1 cellular context compared by ENCODE assay signal in the genomic region with DNA sequence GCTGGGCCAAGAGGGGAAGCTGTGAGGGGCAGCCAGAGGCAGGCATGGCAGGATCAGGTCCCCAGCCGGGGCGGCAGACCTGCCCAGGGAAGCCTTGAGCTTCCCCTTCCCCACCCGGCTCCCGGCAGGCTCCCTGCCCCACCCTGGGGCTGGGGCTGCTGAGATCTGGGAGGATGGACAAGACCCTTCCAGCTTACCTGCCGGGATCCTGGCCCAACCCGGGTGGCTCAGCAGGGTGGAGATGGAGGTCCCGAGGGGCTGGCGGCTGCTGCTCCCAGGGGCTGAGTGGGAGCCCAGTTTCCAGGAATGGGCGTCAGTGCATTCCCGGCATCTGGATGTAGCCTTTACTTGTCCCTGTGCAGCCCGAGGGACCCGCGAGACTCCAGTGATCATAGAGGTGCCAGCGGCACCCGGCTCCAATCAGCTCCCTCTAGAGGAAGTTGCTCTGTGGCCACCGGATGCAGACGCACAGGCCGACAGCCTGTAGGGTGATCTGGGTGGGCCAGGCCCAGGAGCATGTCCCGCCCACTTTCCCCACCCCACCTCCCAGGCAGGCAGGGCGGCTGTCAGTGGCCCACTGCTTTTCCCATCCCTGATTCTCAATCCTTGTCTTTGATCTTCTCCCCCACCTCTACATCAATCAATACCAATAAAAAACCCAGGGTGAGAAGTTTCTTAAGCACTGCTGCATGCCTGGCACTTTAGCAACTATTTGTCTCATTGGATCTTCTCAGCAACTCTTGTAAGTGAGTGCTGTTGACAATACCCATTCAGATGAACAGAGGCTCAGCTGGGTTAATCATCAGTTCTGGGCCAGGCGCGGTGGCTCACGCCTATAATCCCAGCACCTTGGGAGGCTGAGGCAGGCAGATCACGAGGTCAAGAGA.
A peak's percentile ranks its signal among the peaks of the same experiment; 100 is the strongest.
TF ChIP-seq lines count a peak whose summit lies in the region.

Gene BAK1 (minus strand): TSS at position 449 of the 887 bp plus-strand sequence. CDS start 2,672 bp downstream, outside the sequence.

TF ChIP-seq in HepG2, 621 proteins besides CTCF, POLR2A, EP300 and RAD21 (continued from another document and continues in another):
- TF ChIP-seq, protein P1, sequence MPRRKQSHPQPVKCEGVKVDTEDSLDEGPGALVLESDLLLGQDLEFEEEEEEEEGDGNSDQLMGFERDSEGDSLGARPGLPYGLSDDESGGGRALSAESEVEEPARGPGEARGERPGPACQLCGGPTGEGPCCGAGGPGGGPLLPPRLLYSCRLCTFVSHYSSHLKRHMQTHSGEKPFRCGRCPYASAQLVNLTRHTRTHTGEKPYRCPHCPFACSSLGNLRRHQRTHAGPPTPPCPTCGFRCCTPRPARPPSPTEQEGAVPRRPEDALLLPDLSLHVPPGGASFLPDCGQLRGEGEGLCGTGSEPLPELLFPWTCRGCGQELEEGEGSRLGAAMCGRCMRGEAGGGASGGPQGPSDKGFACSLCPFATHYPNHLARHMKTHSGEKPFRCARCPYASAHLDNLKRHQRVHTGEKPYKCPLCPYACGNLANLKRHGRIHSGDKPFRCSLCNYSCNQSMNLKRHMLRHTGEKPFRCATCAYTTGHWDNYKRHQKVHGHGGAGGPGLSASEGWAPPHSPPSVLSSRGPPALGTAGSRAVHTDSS (CRISPR knock-in tag; conservative IDR thresholded peaks at IDR 0.05): no peak
- TF ChIP-seq, protein P2, sequence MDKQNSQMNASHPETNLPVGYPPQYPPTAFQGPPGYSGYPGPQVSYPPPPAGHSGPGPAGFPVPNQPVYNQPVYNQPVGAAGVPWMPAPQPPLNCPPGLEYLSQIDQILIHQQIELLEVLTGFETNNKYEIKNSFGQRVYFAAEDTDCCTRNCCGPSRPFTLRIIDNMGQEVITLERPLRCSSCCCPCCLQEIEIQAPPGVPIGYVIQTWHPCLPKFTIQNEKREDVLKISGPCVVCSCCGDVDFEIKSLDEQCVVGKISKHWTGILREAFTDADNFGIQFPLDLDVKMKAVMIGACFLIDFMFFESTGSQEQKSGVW (CRISPR knock-in tag; IDR thresholded peaks at IDR 0.05; ENCODE audit: borderline replicate concordance): no peak
- peak; percentile 34; the same call in 1 of the 2 replicates for TF ChIP-seq ZNF607 (CRISPR knock-in tag; IDR thresholded peaks at IDR 0.05; ENCODE audit: borderline replicate concordance)
- TF ChIP-seq, protein P3, sequence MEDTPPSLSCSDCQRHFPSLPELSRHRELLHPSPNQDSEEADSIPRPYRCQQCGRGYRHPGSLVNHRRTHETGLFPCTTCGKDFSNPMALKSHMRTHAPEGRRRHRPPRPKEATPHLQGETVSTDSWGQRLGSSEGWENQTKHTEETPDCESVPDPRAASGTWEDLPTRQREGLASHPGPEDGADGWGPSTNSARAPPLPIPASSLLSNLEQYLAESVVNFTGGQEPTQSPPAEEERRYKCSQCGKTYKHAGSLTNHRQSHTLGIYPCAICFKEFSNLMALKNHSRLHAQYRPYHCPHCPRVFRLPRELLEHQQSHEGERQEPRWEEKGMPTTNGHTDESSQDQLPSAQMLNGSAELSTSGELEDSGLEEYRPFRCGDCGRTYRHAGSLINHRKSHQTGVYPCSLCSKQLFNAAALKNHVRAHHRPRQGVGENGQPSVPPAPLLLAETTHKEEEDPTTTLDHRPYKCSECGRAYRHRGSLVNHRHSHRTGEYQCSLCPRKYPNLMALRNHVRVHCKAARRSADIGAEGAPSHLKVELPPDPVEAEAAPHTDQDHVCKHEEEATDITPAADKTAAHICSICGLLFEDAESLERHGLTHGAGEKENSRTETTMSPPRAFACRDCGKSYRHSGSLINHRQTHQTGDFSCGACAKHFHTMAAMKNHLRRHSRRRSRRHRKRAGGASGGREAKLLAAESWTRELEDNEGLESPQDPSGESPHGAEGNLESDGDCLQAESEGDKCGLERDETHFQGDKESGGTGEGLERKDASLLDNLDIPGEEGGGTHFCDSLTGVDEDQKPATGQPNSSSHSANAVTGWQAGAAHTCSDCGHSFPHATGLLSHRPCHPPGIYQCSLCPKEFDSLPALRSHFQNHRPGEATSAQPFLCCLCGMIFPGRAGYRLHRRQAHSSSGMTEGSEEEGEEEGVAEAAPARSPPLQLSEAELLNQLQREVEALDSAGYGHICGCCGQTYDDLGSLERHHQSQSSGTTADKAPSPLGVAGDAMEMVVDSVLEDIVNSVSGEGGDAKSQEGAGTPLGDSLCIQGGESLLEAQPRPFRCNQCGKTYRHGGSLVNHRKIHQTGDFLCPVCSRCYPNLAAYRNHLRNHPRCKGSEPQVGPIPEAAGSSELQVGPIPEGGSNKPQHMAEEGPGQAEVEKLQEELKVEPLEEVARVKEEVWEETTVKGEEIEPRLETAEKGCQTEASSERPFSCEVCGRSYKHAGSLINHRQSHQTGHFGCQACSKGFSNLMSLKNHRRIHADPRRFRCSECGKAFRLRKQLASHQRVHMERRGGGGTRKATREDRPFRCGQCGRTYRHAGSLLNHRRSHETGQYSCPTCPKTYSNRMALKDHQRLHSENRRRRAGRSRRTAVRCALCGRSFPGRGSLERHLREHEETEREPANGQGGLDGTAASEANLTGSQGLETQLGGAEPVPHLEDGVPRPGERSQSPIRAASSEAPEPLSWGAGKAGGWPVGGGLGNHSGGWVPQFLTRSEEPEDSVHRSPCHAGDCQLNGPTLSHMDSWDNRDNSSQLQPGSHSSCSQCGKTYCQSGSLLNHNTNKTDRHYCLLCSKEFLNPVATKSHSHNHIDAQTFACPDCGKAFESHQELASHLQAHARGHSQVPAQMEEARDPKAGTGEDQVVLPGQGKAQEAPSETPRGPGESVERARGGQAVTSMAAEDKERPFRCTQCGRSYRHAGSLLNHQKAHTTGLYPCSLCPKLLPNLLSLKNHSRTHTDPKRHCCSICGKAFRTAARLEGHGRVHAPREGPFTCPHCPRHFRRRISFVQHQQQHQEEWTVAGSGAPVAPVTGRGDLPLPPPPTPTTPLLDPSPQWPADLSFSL (CRISPR knock-in tag; IDR thresholded peaks at IDR 0.05): no peak
- peak; percentile 78; the same call in 1 of the 2 replicates for TF ChIP-seq MEIS1 (CRISPR knock-in tag; IDR thresholded peaks at IDR 0.05; ENCODE audit: borderline replicate concordance)
- peak; percentile 61; the same call in 1 of the 2 replicates for TF ChIP-seq MYC (CRISPR knock-in tag; IDR thresholded peaks at IDR 0.05; ENCODE audit: borderline replicate concordance)
- TF ChIP-seq SRSF9 (IDR thresholded peaks at IDR 0.05; ENCODE audit: borderline replicate concordance, insufficient read depth, low read depth, low read length, poor library complexity, severe bottlenecking): no peak
- TF ChIP-seq PRPF4 (IDR thresholded peaks at IDR 0.05; ENCODE audit: low read depth, low read length, poor library complexity, severe bottlenecking): no peak
- TF ChIP-seq, protein P4, sequence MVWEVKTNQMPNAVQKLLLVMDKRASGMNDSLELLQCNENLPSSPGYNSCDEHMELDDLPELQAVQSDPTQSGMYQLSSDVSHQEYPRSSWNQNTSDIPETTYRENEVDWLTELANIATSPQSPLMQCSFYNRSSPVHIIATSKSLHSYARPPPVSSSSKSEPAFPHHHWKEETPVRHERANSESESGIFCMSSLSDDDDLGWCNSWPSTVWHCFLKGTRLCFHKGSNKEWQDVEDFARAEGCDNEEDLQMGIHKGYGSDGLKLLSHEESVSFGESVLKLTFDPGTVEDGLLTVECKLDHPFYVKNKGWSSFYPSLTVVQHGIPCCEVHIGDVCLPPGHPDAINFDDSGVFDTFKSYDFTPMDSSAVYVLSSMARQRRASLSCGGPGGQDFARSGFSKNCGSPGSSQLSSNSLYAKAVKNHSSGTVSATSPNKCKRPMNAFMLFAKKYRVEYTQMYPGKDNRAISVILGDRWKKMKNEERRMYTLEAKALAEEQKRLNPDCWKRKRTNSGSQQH (CRISPR knock-in tag; IDR thresholded peaks at IDR 0.05; ENCODE audit: low read depth): peak; percentile 35; the same call in 1 of the 2 replicates
- TF ChIP-seq PRDM4 (CRISPR knock-in tag; IDR thresholded peaks at IDR 0.05; ENCODE audit: borderline replicate concordance): no peak
- TF ChIP-seq ZNF7 (CRISPR knock-in tag; IDR thresholded peaks at IDR 0.05): no peak
- TF ChIP-seq RARA (CRISPR knock-in tag; IDR thresholded peaks at IDR 0.05): no peak
- 0 out of 2 replicates have a peak, but pooled peaks have one; percentile 15 for TF ChIP-seq ATF7-NPFF (CRISPR knock-in tag; IDR thresholded peaks at IDR 0.05; ENCODE audit: low read depth)
- no peak for TF ChIP-seq ZNF510 (CRISPR knock-in tag; IDR thresholded peaks at IDR 0.05; ENCODE audit: low read depth)
- no peak for TF ChIP-seq ZNF639 (CRISPR knock-in tag; conservative IDR thresholded peaks at IDR 0.05)
- 0 out of 2 replicates have a peak, but pooled peaks have one; percentile 64 for TF ChIP-seq ZBED4 (CRISPR knock-in tag; IDR thresholded peaks at IDR 0.05; ENCODE audit: borderline replicate concordance)
- TF ChIP-seq HES4 (CRISPR knock-in tag; IDR thresholded peaks at IDR 0.05; ENCODE audit: borderline replicate concordance): no peak
- TF ChIP-seq ZNF660 (CRISPR knock-in tag; IDR thresholded peaks at IDR 0.05; ENCODE audit: borderline replicate concordance, low read depth): no peak
- no peak for TF ChIP-seq FLYWCH1 (CRISPR knock-in tag; IDR thresholded peaks at IDR 0.05)
- 0 out of 2 replicates have a peak, but pooled peaks have one; percentile 11 for TF ChIP-seq HMG20B (CRISPR knock-in tag; conservative IDR thresholded peaks at IDR 0.05)
- TF ChIP-seq ARID2 (CRISPR knock-in tag; IDR thresholded peaks at IDR 0.05; ENCODE audit: borderline replicate concordance): peak; percentile 71; the same call in 1 of the 2 replicates
- peak; percentile 33 for TF ChIP-seq TEAD3 (CRISPR knock-in tag; optimal IDR thresholded peaks at IDR 0.05; ENCODE audit: borderline replicate concordance)
- no peak for TF ChIP-seq ZNF770 (CRISPR knock-in tag; IDR thresholded peaks at IDR 0.05)
- TF ChIP-seq ZBTB3 (CRISPR knock-in tag; IDR thresholded peaks at IDR 0.05; ENCODE audit: borderline replicate concordance, low read depth): peak; percentile 49; the same call in 1 of the 2 replicates
- no peak for TF ChIP-seq ZFP37 (CRISPR knock-in tag; IDR thresholded peaks at IDR 0.05; ENCODE audit: borderline replicate concordance)
- TF ChIP-seq, protein P5, sequence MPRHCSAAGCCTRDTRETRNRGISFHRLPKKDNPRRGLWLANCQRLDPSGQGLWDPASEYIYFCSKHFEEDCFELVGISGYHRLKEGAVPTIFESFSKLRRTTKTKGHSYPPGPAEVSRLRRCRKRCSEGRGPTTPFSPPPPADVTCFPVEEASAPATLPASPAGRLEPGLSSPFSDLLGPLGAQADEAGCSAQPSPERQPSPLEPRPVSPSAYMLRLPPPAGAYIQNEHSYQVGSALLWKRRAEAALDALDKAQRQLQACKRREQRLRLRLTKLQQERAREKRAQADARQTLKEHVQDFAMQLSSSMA (CRISPR knock-in tag; IDR thresholded peaks at IDR 0.05): peak; percentile 77; the same call in 1 of the 2 replicates
